In genomic region chr6:63635563-63636515, GRCh38 we compare ENCODE assay signal across 1 cellular context.
TF ChIP-seq lines count a peak whose summit lies in the region.

TSS of gene PHF3 (plus strand) at chr6:63635802. CDS start at chr6:63646552, 10,750 bp downstream.

TF ChIP-seq in HepG2, 621 proteins besides CTCF, POLR2A, EP300 and RAD21 (continued from another document and continues in another):
- TF ChIP-seq ARID4A (CRISPR knock-in tag; IDR thresholded peaks at IDR 0.05; ENCODE audit: borderline replicate concordance) (peak; percentile 96), HNRNPL (IDR thresholded peaks at IDR 0.05; ENCODE audit: low read depth, low read length) (peak; percentile 86; the same call in 1 of the 2 replicates), RCOR2 (CRISPR knock-in tag; IDR thresholded peaks at IDR 0.05) (peak; percentile 39; the same call in 1 of the 2 replicates), MXD1 (CRISPR knock-in tag; IDR thresholded peaks at IDR 0.05) (peak; percentile 97), ZSCAN9 (CRISPR knock-in tag; IDR thresholded peaks at IDR 0.05; ENCODE audit: borderline replicate concordance) (peak; percentile 72; the same call in 1 of the 2 replicates), SP5 (CRISPR knock-in tag; IDR thresholded peaks at IDR 0.05; ENCODE audit: borderline replicate concordance, low read depth) (peak; percentile 26; the same call in 1 of the 2 replicates), MXD3 (CRISPR knock-in tag; IDR thresholded peaks at IDR 0.05) (peak; percentile 98), EEA1 (CRISPR knock-in tag; IDR thresholded peaks at IDR 0.05; ENCODE audit: borderline replicate concordance) (peak; percentile 98), ZNF776 (CRISPR knock-in tag; IDR thresholded peaks at IDR 0.05) (peak; percentile 98), ZNF362 (CRISPR knock-in tag; IDR thresholded peaks at IDR 0.05; ENCODE audit: borderline replicate concordance) (peak; percentile 71; the same call in 1 of the 2 replicates), RXRB (CRISPR knock-in tag; IDR thresholded peaks at IDR 0.05; ENCODE audit: borderline replicate concordance) (peak; percentile 70), ZNF512 (CRISPR knock-in tag; IDR thresholded peaks at IDR 0.05) (0 out of 2 replicates have a peak, but pooled peaks have one; percentile 33), ZNF879 (CRISPR knock-in tag; IDR thresholded peaks at IDR 0.05) (peak; percentile 98; the same call in 1 of the 2 replicates), MTA1 (CRISPR knock-in tag; IDR thresholded peaks at IDR 0.05; ENCODE audit: borderline replicate concordance) (peak; percentile 97), ADNP (CRISPR knock-in tag; IDR thresholded peaks at IDR 0.05) (no peak), NCOA5 (CRISPR knock-in tag; IDR thresholded peaks at IDR 0.05) (no peak), ZNF737 (CRISPR knock-in tag; IDR thresholded peaks at IDR 0.05; ENCODE audit: borderline replicate concordance) (no peak; the same call in 1 of the 2 replicates), KLF15 (CRISPR knock-in tag; IDR thresholded peaks at IDR 0.05; ENCODE audit: borderline replicate concordance) (peak; percentile 83; the same call in 1 of the 2 replicates), TMF1 (CRISPR knock-in tag; IDR thresholded peaks at IDR 0.05; ENCODE audit: low read depth) (peak; percentile 99), IRF9 (CRISPR knock-in tag; IDR thresholded peaks at IDR 0.05; ENCODE audit: borderline replicate concordance) (peak; percentile 100), ATF1 (CRISPR knock-in tag; IDR thresholded peaks at IDR 0.05) (no peak), GABPA (IDR thresholded peaks at IDR 0.05; ENCODE audit: low read depth, low read length) (no peak), GABPA (CRISPR knock-in tag; IDR thresholded peaks at IDR 0.05; ENCODE audit: low read depth) (no peak), ZNF597 (CRISPR knock-in tag; IDR thresholded peaks at IDR 0.05) (no peak), SMARCC2 (IDR thresholded peaks at IDR 0.05) (no peak), ZNF101 (CRISPR knock-in tag; IDR thresholded peaks at IDR 0.05; ENCODE audit: borderline replicate concordance, low read depth) (peak; percentile 65), ELF1 (CRISPR knock-in tag; IDR thresholded peaks at IDR 0.05) (0 out of 2 replicates have a peak, but pooled peaks have one; percentile 9), MED1 (CRISPR knock-in tag; IDR thresholded peaks at IDR 0.05) (peak; percentile 86), SP4 (CRISPR knock-in tag; IDR thresholded peaks at IDR 0.05) (peak; percentile 81), KAT2B (IDR thresholded peaks at IDR 0.05; ENCODE audit: borderline replicate concordance, low read depth, low read length) (no peak), SMYD3 (CRISPR knock-in tag; IDR thresholded peaks at IDR 0.05) (peak; percentile 90; the same call in 1 of the 2 replicates), ZHX2 (IDR thresholded peaks at IDR 0.05; ENCODE audit: low read depth) (peak; percentile 78), ZHX2 (CRISPR knock-in tag; IDR thresholded peaks at IDR 0.05; ENCODE audit: borderline replicate concordance) (peak; percentile 70; the same call in 1 of the 2 replicates), ZNF383 (CRISPR knock-in tag; IDR thresholded peaks at IDR 0.05; ENCODE audit: borderline replicate concordance) (peak; percentile 79; the same call in 1 of the 2 replicates), ZNF414 (CRISPR knock-in tag; IDR thresholded peaks at IDR 0.05) (peak; percentile 86; the same call in 1 of the 2 replicates), ZBTB1 (CRISPR knock-in tag; IDR thresholded peaks at IDR 0.05; ENCODE audit: borderline replicate concordance) (peak; percentile 87), MAFF (IDR thresholded peaks at IDR 0.05; ENCODE audit: low read depth, low read length) (no peak), KLF11 (CRISPR knock-in tag; IDR thresholded peaks at IDR 0.05) (peak; percentile 66; the same call in 1 of the 2 replicates), SNAPC5 (CRISPR knock-in tag; IDR thresholded peaks at IDR 0.05; ENCODE audit: borderline replicate concordance) (0 out of 2 replicates have a peak, but pooled peaks have one; percentile 25), ZNF230 (CRISPR knock-in tag; IDR thresholded peaks at IDR 0.05) (peak; percentile 92), IRX3 (CRISPR knock-in tag; IDR thresholded peaks at IDR 0.05; ENCODE audit: borderline replicate concordance, low read depth) (peak; percentile 99), PCBP2 (optimal IDR thresholded peaks at IDR 0.05; ENCODE audit: low read depth, low read length, poor library complexity, severe bottlenecking) (no peak), ZNF713 (CRISPR knock-in tag; IDR thresholded peaks at IDR 0.05) (peak; percentile 32; the same call in 1 of the 2 replicates)
